ENCODE assay signal across 18 cellular contexts in the genomic region with DNA sequence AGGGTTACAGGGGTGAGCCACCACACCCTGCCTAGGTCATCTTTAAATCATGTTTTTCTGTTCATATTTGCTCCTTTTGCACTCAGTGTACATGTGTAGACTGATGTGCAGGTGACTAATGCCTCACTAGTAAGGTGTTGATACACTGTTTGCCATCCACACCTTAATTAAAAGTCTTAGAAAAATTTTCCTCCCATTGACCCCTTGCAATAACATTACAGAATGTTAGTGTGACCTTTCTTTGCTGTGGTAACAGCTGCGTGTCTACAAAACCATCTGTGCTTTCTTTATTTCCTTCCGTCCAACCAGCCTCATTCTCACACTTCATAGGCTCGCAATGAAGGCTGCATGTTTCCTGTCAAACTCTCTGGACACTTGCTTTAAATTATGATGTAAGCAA. TPM values are rescaled to one million over a fixed set of nuclear protein-coding genes. Genes with fewer than 3 reads are reported as not detected.
DNase-seq lines count a peak whose midpoint lies in the region; ATAC-seq lines count a peak whose summit lies in the region.
"Had no signal": no experiment of that assay in that cellular context is flagged by ENCODE, and none has a peak within 500 bp of the region (broad histone marks: within the 10 kb centered on the region; RNA-seq: fewer than 3 reads in every experiment).

No MANE protein-coding gene starts in this region.

- H3K27me3 ChIP-seq in SJCRH30 (no peaks in the 10 kb centered on the region), Karpas-422 (ENCODE audit: low read length) (no peaks in the 10 kb centered on the region)
- H3K27me3 ChIP-seq: breast epithelium, uterus had no signal

- H3K36me3 Mint-ChIP-seq in activated T-cell treated with anti-CD3 and anti-CD28 coated beads, Interleukin-2, amount 50 U/mL, for 72 hours (ENCODE audit: insufficient read depth in 2 of 2) = no peaks in the 10 kb centered on the region
- H3K36me3 Mint-ChIP-seq: WTC11 had no signal

- peaks cover 14% of the 10 kb centered on the region for H3K4me1 ChIP-seq in SJCRH30
- no peaks in the 10 kb centered on the region for H3K4me1 ChIP-seq in Karpas-422 (ENCODE audit: low read length)
- H3K4me1 ChIP-seq: breast epithelium, uterus had no signal

- no peak overlapping the region for H3K9ac ChIP-seq in Karpas-422 (ENCODE audit: low read length)

- no peaks in the 10 kb centered on the region for H3K9me3 Mint-ChIP-seq in activated T-cell treated with anti-CD3 and anti-CD28 coated beads, Interleukin-2, amount 50 U/mL, for 72 hours
- no peaks in the 10 kb centered on the region for H3K9me3 Mint-ChIP-seq in stimulated activated naive CD8-positive, alpha-beta T cell treated with anti-CD3 and anti-CD28 coated beads, Interleukin-15, amount 100 ng/mL, for 72 hours
- H3K9me3 Mint-ChIP-seq: activated T-helper 17 cell treated with anti-CD3 and anti-CD28 coated beads, Interleukin-2, amount 50 U/mL, for 72 hours; WTC11 had no signal

- H3K79me2 ChIP-seq in Karpas-422 (ENCODE audit: low read length) = no peaks in the 10 kb centered on the region

- H3K27ac ChIP-seq in SJCRH30 (no peak overlapping the region), Karpas-422 (ENCODE audit: low read length) (no peak overlapping the region)
- H3K27ac ChIP-seq: breast epithelium, neutrophil, uterus had no signal

- H3K4me3 ChIP-seq in SJCRH30 (no peak overlapping the region), Karpas-422 (ENCODE audit: low read length) (no peak overlapping the region)
- H3K4me3 ChIP-seq: breast epithelium, uterus had no signal

- H2AFZ ChIP-seq in Karpas-422 (ENCODE audit: low read length) = no peak overlapping the region

- H3K4me1 Mint-ChIP-seq in activated T-cell treated with anti-CD3 and anti-CD28 coated beads, Interleukin-2, amount 50 U/mL, for 72 hours (ENCODE audit: low read depth) = peaks cover 18% of the 10 kb centered on the region
- H3K4me1 Mint-ChIP-seq in stimulated activated naive CD8-positive, alpha-beta T cell treated with anti-CD3 and anti-CD28 coated beads, Interleukin-15, amount 100 ng/mL, for 72 hours = peaks cover 60% of the 10 kb centered on the region

- no peak for DNase-seq in activated T-cell treated with anti-CD3 and anti-CD28 coated beads, Interleukin-2, amount 50 U/mL, for 72 hours
- DNase-seq in activated T-cell treated with anti-CD3 and anti-CD28 coated beads, Interleukin-2, amount 50 U/mL, for 1 hour = no peak
- DNase-seq in SJCRH30 (peak; percentile 15 to 61), Karpas-422 (no peak)
- DNase-seq in stimulated activated naive CD8-positive, alpha-beta T cell treated with anti-CD3 and anti-CD28 coated beads, Interleukin-15, amount 100 ng/mL, for 72 hours = no peak
- DNase-seq: EL, HCEC 1CT, MV-4-11, SIG-M5, uterus had no signal

- no peaks in the 10 kb centered on the region for H3K36me3 ChIP-seq in SJCRH30
- H3K36me3 ChIP-seq in Karpas-422 (ENCODE audit: insufficient read depth, low read length) = no peaks in the 10 kb centered on the region
- H3K36me3 ChIP-seq: breast epithelium, neutrophil, uterus had no signal

- no peak overlapping the region for H3K4me3 Mint-ChIP-seq in activated T-cell treated with anti-CD3 and anti-CD28 coated beads, Interleukin-2, amount 50 U/mL, for 72 hours
- peak overlapping the region in 1 of 2 donors; percentile 24 for H3K4me3 Mint-ChIP-seq in stimulated activated naive CD8-positive, alpha-beta T cell treated with anti-CD3 and anti-CD28 coated beads, Interleukin-15, amount 100 ng/mL, for 72 hours
- H3K4me3 Mint-ChIP-seq: activated T-helper 17 cell treated with anti-CD3 and anti-CD28 coated beads, Interleukin-2, amount 50 U/mL, for 72 hours; WTC11 had no signal

- no peak overlapping the region for H3K4me2 ChIP-seq in Karpas-422 (ENCODE audit: low read depth, low read length, poor library complexity, severe bottlenecking)

- H3K27me3 Mint-ChIP-seq in activated T-cell treated with anti-CD3 and anti-CD28 coated beads, Interleukin-2, amount 50 U/mL, for 72 hours (ENCODE audit: low read depth) = no peaks in the 10 kb centered on the region
- H3K27me3 Mint-ChIP-seq in stimulated activated naive CD8-positive, alpha-beta T cell treated with anti-CD3 and anti-CD28 coated beads, Interleukin-15, amount 100 ng/mL, for 72 hours = no peaks in the 10 kb centered on the region
- H3K27me3 Mint-ChIP-seq: activated T-helper 17 cell treated with anti-CD3 and anti-CD28 coated beads, Interleukin-2, amount 50 U/mL, for 72 hours had no signal

- no peak overlapping the region for H3K27ac Mint-ChIP-seq in activated T-cell treated with anti-CD3 and anti-CD28 coated beads, Interleukin-2, amount 50 U/mL, for 72 hours
- peak overlapping the region in 1 of 2 donors; percentile 94 for H3K27ac Mint-ChIP-seq in stimulated activated naive CD8-positive, alpha-beta T cell treated with anti-CD3 and anti-CD28 coated beads, Interleukin-15, amount 100 ng/mL, for 72 hours
- H3K27ac Mint-ChIP-seq: activated T-helper 17 cell treated with anti-CD3 and anti-CD28 coated beads, Interleukin-2, amount 50 U/mL, for 72 hours; WTC11 had no signal

- no peaks in the 10 kb centered on the region for H4K20me1 ChIP-seq in Karpas-422 (ENCODE audit: insufficient read depth, low read depth, low read length)

- H3K9me3 ChIP-seq in SJCRH30 (replicated peaks) (no peaks in the 10 kb centered on the region), Karpas-422 (ENCODE audit: low read length) (no peaks in the 10 kb centered on the region)
- H3K9me3 ChIP-seq: breast epithelium, neutrophil, uterus had no signal

- H3K9me2 ChIP-seq in Karpas-422 (replicated peaks; ENCODE audit: insufficient read depth, low read length) = no peaks in the 10 kb centered on the region

- peak; percentile 24 to 32 for ATAC-seq in activated T-cell treated with anti-CD3 and anti-CD28 coated beads, Interleukin-2, amount 50 U/mL, for 72 hours (replicated peaks in 1 of 2)
- ATAC-seq in HG02885 (IDR thresholded peaks at IDR 0.05; ENCODE audit: poor library complexity, unreplicated experiment) (peak; percentile 62), GM19023 (IDR thresholded peaks at IDR 0.05; ENCODE audit: unreplicated experiment) (no peak), HG03469 (IDR thresholded peaks at IDR 0.05; ENCODE audit: unreplicated experiment) (no peak)
- ATAC-seq in stimulated activated naive CD8-positive, alpha-beta T cell treated with anti-CD3 and anti-CD28 coated beads, Interleukin-15, amount 100 ng/mL, for 72 hours = peak; percentile 80
- ATAC-seq: activated T-helper 17 cell treated with anti-CD3 and anti-CD28 coated beads, Interleukin-2, amount 50 U/mL, for 72 hours; left lobe of liver; WTC11 had no signal

RNA-seq across cellular contexts. Expression of gene CEMIP2, which starts 6.6 kb away (rescaled TPM):
- 10 to 100 TPM; 46.7 to 62.2 TPM for total RNA-seq in activated T-cell treated with anti-CD3 and anti-CD28 coated beads, Interleukin-2, amount 50 U/mL, for 72 hours
- total RNA-seq in SJCRH30 (2014; rRNA removed; shearing (Covaris generic)) = 41.0 and 42.2 TPM in 2 replicates
- 0.07 and 0.61 TPM in 2 replicates for total RNA-seq in Karpas-422 (2014; rRNA removed; shearing (Covaris generic); ENCODE audit: low replicate concordance)

Comparison
In these comparisons a context has a peak if more than half of its experiments do, and no peak if none do; other contexts are left out.
1. ATAC-seq: peak in activated T-cell treated with anti-CD3 and anti-CD28 coated beads, Interleukin-2, amount 50 U/mL, for 72 hours (2 of 2), HG02885 (single experiment) and stimulated activated naive CD8-positive, alpha-beta T cell treated with anti-CD3 and anti-CD28 coated beads, Interleukin-15, amount 100 ng/mL, for 72 hours (single experiment); none in GM19023 (single experiment) and HG03469 (single experiment).
2. DNase-seq: peak in SJCRH30 (2 of 2); none in activated T-cell treated with anti-CD3 and anti-CD28 coated beads, Interleukin-2, amount 50 U/mL, for 72 hours (0 of 2), activated T-cell treated with anti-CD3 and anti-CD28 coated beads, Interleukin-2, amount 50 U/mL, for 1 hour (single experiment), stimulated activated naive CD8-positive, alpha-beta T cell treated with anti-CD3 and anti-CD28 coated beads, Interleukin-15, amount 100 ng/mL, for 72 hours (0 of 2) and Karpas-422 (single experiment).
3. RNA of gene CEMIP2, which starts 6.6 kb away (total RNA-seq): 46.7 to 62.2 TPM in activated T-cell treated with anti-CD3 and anti-CD28 coated beads, Interleukin-2, amount 50 U/mL, for 72 hours and 41.0 to 42.2 TPM in SJCRH30; 0.07 to 0.61 TPM in Karpas-422; every median in the first group is over 10 times any median in the second.